ENCODE assay signal across 19 cellular contexts in the genomic region with DNA sequence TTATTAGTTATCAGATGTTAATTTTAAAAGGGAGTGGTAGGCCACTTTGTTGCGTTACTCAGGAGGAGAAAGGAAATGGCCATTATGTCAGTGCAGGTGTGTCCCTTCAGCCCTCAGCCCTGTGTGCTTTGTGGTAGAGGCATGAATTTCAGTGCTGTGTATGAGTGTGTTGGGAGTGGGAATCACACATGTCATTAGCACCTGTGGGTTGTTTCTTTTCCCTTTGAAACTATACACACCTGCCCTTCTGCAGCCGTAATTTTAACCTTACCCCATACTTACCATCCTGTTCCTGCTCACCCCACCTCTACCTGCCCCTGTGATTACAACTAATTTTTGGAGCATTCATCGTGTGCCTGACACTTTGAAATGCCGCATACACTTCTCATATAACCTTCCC.
DNase-seq lines count a peak whose midpoint lies in the region; ATAC-seq and TF ChIP-seq lines count a peak whose summit lies in the region.
"Had no signal": no experiment of that assay in that cellular context is flagged by ENCODE, and none has a peak within 500 bp of the region (broad histone marks: within the 10 kb centered on the region; RNA-seq: fewer than 3 reads in every experiment).

No MANE protein-coding gene starts in this region.

- no peaks in the 10 kb centered on the region for H3K27me3 Mint-ChIP-seq in dendritic cell treated with granulocyte-macrophage colony-stimulating factor and Interleukin-4, amounts not matched to agents 40 ng/mL and 50 ng/mL, for 4 days
- H3K27me3 Mint-ChIP-seq in natural killer cell treated with Interleukin-12 subunit alpha and Interleukin-12 subunit beta and Interleukin-15 and Interleukin-18, amount 100 ng/mL, for 72 hours = no peaks in the 10 kb centered on the region
- H3K27me3 Mint-ChIP-seq in chondrocyte (ENCODE audit: low read depth) = no peaks in the 10 kb centered on the region
- H3K27me3 Mint-ChIP-seq: activated CD4-positive, alpha-beta memory T cell treated with anti-CD3 and anti-CD28 coated beads, Interleukin-2, amount 10 ng/mL, durations not matched to agents 7 days and 5 days; CD4-positive, alpha-beta T cell had no signal

- H3K27ac ChIP-seq in left ventricle myocardium inferior (replicated peaks) = peak overlapping the region; percentile 84
- H3K27ac ChIP-seq: WERI-Rb-1 had no signal

- H3K9me3 ChIP-seq in left ventricle myocardium inferior (replicated peaks) = no peaks in the 10 kb centered on the region

- H3K27ac Mint-ChIP-seq in dendritic cell treated with granulocyte-macrophage colony-stimulating factor and Interleukin-4, amounts not matched to agents 40 ng/mL and 50 ng/mL, for 4 days = peak overlapping the region; percentile 47
- H3K27ac Mint-ChIP-seq in natural killer cell treated with Interleukin-12 subunit alpha and Interleukin-12 subunit beta and Interleukin-15 and Interleukin-18, amount 100 ng/mL, for 72 hours = peak overlapping the region; percentile 64 to 90
- no peak overlapping the region for H3K27ac Mint-ChIP-seq in chondrocyte (ENCODE audit: unreplicated experiment)
- H3K27ac Mint-ChIP-seq: activated CD4-positive, alpha-beta memory T cell treated with anti-CD3 and anti-CD28 coated beads, Interleukin-2, amount 10 ng/mL, durations not matched to agents 7 days and 5 days; CD4-positive, alpha-beta T cell had no signal

- H3K4me1 Mint-ChIP-seq in dendritic cell treated with granulocyte-macrophage colony-stimulating factor and Interleukin-4, amounts not matched to agents 40 ng/mL and 50 ng/mL, for 4 days (ENCODE audit: low read depth) = peaks cover 62% of the 10 kb centered on the region
- H3K4me1 Mint-ChIP-seq in natural killer cell treated with Interleukin-12 subunit alpha and Interleukin-12 subunit beta and Interleukin-15 and Interleukin-18, amount 100 ng/mL, for 72 hours (ENCODE audit: low read depth in 2 of 2) = peaks cover 83 to 84% of the 10 kb centered on the region in 2 donors
- H3K4me1 Mint-ChIP-seq in chondrocyte (ENCODE audit: low read depth) = peaks cover 23% of the 10 kb centered on the region

- no peak overlapping the region for H3K4me3 Mint-ChIP-seq in dendritic cell treated with granulocyte-macrophage colony-stimulating factor and Interleukin-4, amounts not matched to agents 40 ng/mL and 50 ng/mL, for 4 days
- no peak overlapping the region for H3K4me3 Mint-ChIP-seq in natural killer cell treated with Interleukin-12 subunit alpha and Interleukin-12 subunit beta and Interleukin-15 and Interleukin-18, amount 100 ng/mL, for 72 hours
- no peak overlapping the region for H3K4me3 Mint-ChIP-seq in chondrocyte (ENCODE audit: unreplicated experiment)
- H3K4me3 Mint-ChIP-seq: activated CD4-positive, alpha-beta memory T cell treated with anti-CD3 and anti-CD28 coated beads, Interleukin-2, amount 10 ng/mL, durations not matched to agents 7 days and 5 days; CD4-positive, alpha-beta T cell had no signal

- H3K27me3 ChIP-seq in left ventricle myocardium inferior (ENCODE audit: low read depth) = no peaks in the 10 kb centered on the region

- no peaks in the 10 kb centered on the region for H3K36me3 ChIP-seq in left ventricle myocardium inferior
- H3K36me3 ChIP-seq: WERI-Rb-1 had no signal

- peaks cover 62% of the 10 kb centered on the region for H3K36me3 Mint-ChIP-seq in dendritic cell treated with granulocyte-macrophage colony-stimulating factor and Interleukin-4, amounts not matched to agents 40 ng/mL and 50 ng/mL, for 4 days (ENCODE audit: low read depth)
- H3K36me3 Mint-ChIP-seq in natural killer cell treated with Interleukin-12 subunit alpha and Interleukin-12 subunit beta and Interleukin-15 and Interleukin-18, amount 100 ng/mL, for 72 hours = peaks cover 26% of the 10 kb centered on the region
- H3K36me3 Mint-ChIP-seq in chondrocyte (ENCODE audit: low read depth) = no peaks in the 10 kb centered on the region

- peaks cover 97% of the 10 kb centered on the region for H3K4me1 ChIP-seq in left ventricle myocardium inferior

- DNase-seq in left ventricle myocardium inferior (no peak), cardiac septum (ENCODE audit: low spot score) (no peak), chondrocyte (ENCODE audit: low spot score) (no peak), putamen (ENCODE audit: low spot score) (no peak), GDM1 (lab: John Stamatoyannopoulos, UW) (no peak)
- no peak for DNase-seq in natural killer cell treated with Interleukin-12 subunit alpha and Interleukin-12 subunit beta and Interleukin-15 and Interleukin-18, amount 100 ng/mL, for 72 hours (ENCODE audit: low spot score)
- DNase-seq: activated CD4-positive, alpha-beta memory T cell treated with anti-CD3 and anti-CD28 coated beads, Interleukin-2, amount 10 ng/mL, durations not matched to agents 7 days and 5 days; CD4-positive, alpha-beta T cell; central memory CD4-positive, alpha-beta T cell; DMS53; effector CD8-positive, alpha-beta T cell; NCI-H187; NCI-H510A treated with DMSO at 0.1 percent for 48 hours; SHP77 treated with DMSO at 0.1 percent for 48 hours; T-helper 2 cell; WERI-Rb-1 had no signal

- intact Hi-C loops in left ventricle myocardium inferior (cut with micrococcal nuclease) (loop anchor here (10.0 kb wide), 1 partner anchor 898 kb away; no protein-coding TSS in a partner anchor), cardiac septum (cut with DNase I) (loop anchor here (2.0 to 10.0 kb wide), 4 partner anchors 76 to 1038 kb away; a partner anchor contains a TSS)
- intact Hi-C loops in dendritic cell treated with granulocyte-macrophage colony-stimulating factor and Interleukin-4, amounts not matched to agents 40 ng/mL and 50 ng/mL, for 4 days (cut with micrococcal nuclease) = loop anchor here (5.0 to 10.0 kb wide), 3 partner anchors 36 to 468 kb away; no protein-coding TSS in a partner anchor

- no peaks in the 10 kb centered on the region for H3K9me3 Mint-ChIP-seq in dendritic cell treated with granulocyte-macrophage colony-stimulating factor and Interleukin-4, amounts not matched to agents 40 ng/mL and 50 ng/mL, for 4 days
- peaks cover 10% of the 10 kb centered on the region for H3K9me3 Mint-ChIP-seq in natural killer cell treated with Interleukin-12 subunit alpha and Interleukin-12 subunit beta and Interleukin-15 and Interleukin-18, amount 100 ng/mL, for 72 hours
- H3K9me3 Mint-ChIP-seq in chondrocyte (ENCODE audit: low read depth) = no peaks in the 10 kb centered on the region
- H3K9me3 Mint-ChIP-seq: activated CD4-positive, alpha-beta memory T cell treated with anti-CD3 and anti-CD28 coated beads, Interleukin-2, amount 10 ng/mL, durations not matched to agents 7 days and 5 days; CD4-positive, alpha-beta T cell had no signal

- no peak for ATAC-seq in natural killer cell treated with Interleukin-12 subunit alpha and Interleukin-12 subunit beta and Interleukin-15 and Interleukin-18, amount 100 ng/mL, for 72 hours
- no peak for ATAC-seq in HG02852 (IDR thresholded peaks at IDR 0.05; ENCODE audit: unreplicated experiment)

- H3K4me3 ChIP-seq in left ventricle myocardium inferior = no peak overlapping the region
- H3K4me3 ChIP-seq: smooth muscle cell had no signal

- TF ChIP-seq CTCF in left ventricle myocardium inferior (IDR thresholded peaks at IDR 0.05; ENCODE audit: borderline replicate concordance) (no peak), chondrocyte (IDR thresholded peaks at IDR 0.05) (no peak)
